16 cellular contexts compared by ENCODE assay signal in the genomic region with DNA sequence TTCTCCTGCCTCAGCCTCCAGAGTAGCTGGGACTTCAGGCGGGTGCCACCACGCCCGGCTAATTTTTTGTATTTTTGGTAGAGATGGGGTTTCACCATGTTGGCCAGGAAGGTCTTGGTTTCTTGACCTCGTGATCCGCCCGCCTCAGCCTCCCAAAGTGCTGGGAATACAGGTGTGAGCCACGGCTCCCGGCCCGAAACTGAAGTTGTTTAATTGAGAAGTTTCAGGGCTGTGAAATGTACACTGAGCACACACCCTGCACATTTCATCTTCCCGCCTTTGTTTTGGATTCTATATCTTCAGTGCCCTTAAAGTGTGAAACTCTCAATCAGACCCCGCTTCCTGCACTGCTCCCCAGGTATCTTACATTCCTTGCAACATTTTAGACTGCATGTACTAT.
DNase-seq lines count a peak whose midpoint lies in the region; ATAC-seq and TF ChIP-seq lines count a peak whose summit lies in the region.
"Had no signal": no experiment of that assay in that cellular context is flagged by ENCODE, and none has a peak within 500 bp of the region (broad histone marks: within the 10 kb centered on the region; RNA-seq: fewer than 3 reads in every experiment).

No MANE protein-coding gene starts in this region.

- intact Hi-C loops in breast epithelium (cut with DNase I; ENCODE audit: low total_unique reads), result no loop called here

- no peak overlapping the region for H2AFZ ChIP-seq in KMS-11 (ENCODE audit: low read depth)
- no peak overlapping the region for H2AFZ ChIP-seq in smooth muscle cell (ENCODE audit: low read depth)

- DNase-seq in RPMI8226 (peak; percentile 60), chondrocyte (ENCODE audit: low spot score) (no peak), smooth muscle cell (lab: John Stamatoyannopoulos, UW; ENCODE audit: unreplicated experiment) (no peak), breast epithelium (ENCODE audit: low spot score in 2 of 2) (no peak), mesenteric fat pad (ENCODE audit: low spot score) (no peak)
- DNase-seq: CD8-positive, alpha-beta T cell; COR-L47; DMS153; DMS79 treated with DMSO at 0.1 percent for 48 hours; EL; HCEC 1CT; IMR-90 had no signal

- peaks cover 5% of the 10 kb centered on the region for H3K36me3 Mint-ChIP-seq in chondrocyte (ENCODE audit: low read depth)
- H3K36me3 Mint-ChIP-seq: CD8-positive, alpha-beta T cell had no signal

- H3K27me3 ChIP-seq in KMS-11 (ENCODE audit: insufficient read depth, low read depth) (no peaks in the 10 kb centered on the region), smooth muscle cell (ENCODE audit: low read depth) (no peaks in the 10 kb centered on the region), breast epithelium (no peaks in the 10 kb centered on the region)

- 98% methylated on average over 11 of the region's 11 CpGs for WGBS in smooth muscle cell (ENCODE audit: low lambda C conversion rate)

- H3K4me1 ChIP-seq in KMS-11 (ENCODE audit: low read depth, poor library complexity, severe bottlenecking) (peaks cover 92% of the 10 kb centered on the region), smooth muscle cell (ENCODE audit: low read depth) (peaks cover under 1% of the 10 kb centered on the region), breast epithelium (no peaks in the 10 kb centered on the region)

- H3K27me3 Mint-ChIP-seq in chondrocyte (ENCODE audit: low read depth), result no peaks in the 10 kb centered on the region

- H3K9me3 Mint-ChIP-seq in chondrocyte (ENCODE audit: low read depth), result no peaks in the 10 kb centered on the region
- H3K9me3 Mint-ChIP-seq: CD14-positive monocyte; CD8-positive, alpha-beta T cell had no signal

- no peak for ATAC-seq in GM19328 (IDR thresholded peaks at IDR 0.05; ENCODE audit: unreplicated experiment)
- ATAC-seq: A549; CD8-positive, alpha-beta T cell had no signal

- H3K9ac ChIP-seq in KMS-11, result peak overlapping the region; percentile 5; the same call in 1 of the 2 replicates
- H3K9ac ChIP-seq in smooth muscle cell (ENCODE audit: low read depth), result no peak overlapping the region

- H3K27ac Mint-ChIP-seq in chondrocyte (ENCODE audit: unreplicated experiment), result peak overlapping the region; percentile 8
- H3K27ac Mint-ChIP-seq: CD8-positive, alpha-beta T cell had no signal

- H3K36me3 ChIP-seq in KMS-11 (ENCODE audit: insufficient read depth) (no peaks in the 10 kb centered on the region), smooth muscle cell (ENCODE audit: low read depth) (no peaks in the 10 kb centered on the region), breast epithelium (no peaks in the 10 kb centered on the region)

- H3K27ac ChIP-seq in KMS-11 (peak overlapping the region; percentile 56), smooth muscle cell (ENCODE audit: low read depth) (peak overlapping the region; percentile 73), breast epithelium (no peak overlapping the region)

- H3K4me2 ChIP-seq in KMS-11, result peak overlapping the region; percentile 70
- no peak overlapping the region for H3K4me2 ChIP-seq in smooth muscle cell

- peaks cover 47% of the 10 kb centered on the region for H3K4me1 Mint-ChIP-seq in chondrocyte (ENCODE audit: low read depth)

- H3K79me2 ChIP-seq in KMS-11 (ENCODE audit: insufficient read depth, low read depth) (peaks cover 70% of the 10 kb centered on the region), smooth muscle cell (ENCODE audit: low read depth) (peaks cover 95% of the 10 kb centered on the region)

- TF ChIP-seq POLR2A in breast epithelium (IDR thresholded peaks at IDR 0.05), result no peak

- no peak overlapping the region for H3K4me3 Mint-ChIP-seq in chondrocyte (ENCODE audit: unreplicated experiment)
- H3K4me3 Mint-ChIP-seq: CD14-positive monocyte; CD8-positive, alpha-beta T cell had no signal

- TF ChIP-seq CTCF in KMS-11 (conservative IDR thresholded peaks at IDR 0.05; ENCODE audit: low read depth, low read length) (no peak), chondrocyte (IDR thresholded peaks at IDR 0.05) (no peak), smooth muscle cell (IDR thresholded peaks at IDR 0.05; ENCODE audit: borderline replicate concordance, insufficient read depth, poor library complexity, severe bottlenecking) (no peak), breast epithelium (IDR thresholded peaks at IDR 0.05) (no peak)

- H4K20me1 ChIP-seq in KMS-11 (ENCODE audit: insufficient read depth) (0 out of 2 replicates have a peak, but pooled peaks cover 6% of the 10 kb centered on the region), smooth muscle cell (ENCODE audit: low read depth) (peaks cover 92% of the 10 kb centered on the region)

- no peaks in the 10 kb centered on the region for H3K9me3 ChIP-seq in smooth muscle cell (replicated peaks; ENCODE audit: low read depth)
- H3K9me3 ChIP-seq in breast epithelium, result no peaks in the 10 kb centered on the region
- H3K9me3 ChIP-seq: A549 had no signal

- peaks cover 42% of the 10 kb centered on the region for H3F3A ChIP-seq in smooth muscle cell (ENCODE audit: low read depth)

- H3K4me3 ChIP-seq in KMS-11 (IDR thresholded peaks at IDR 0.05; ENCODE audit: insufficient read depth, low read depth, low read length) (no peak overlapping the region), smooth muscle cell (no peak overlapping the region), breast epithelium (no peak overlapping the region)
- H3K4me3 ChIP-seq: A549 had no signal

Comparison
In these comparisons a context has a peak if more than half of its experiments do, and no peak if none do; other contexts are left out.
1. H3K27ac ChIP-seq: peak in KMS-11 (single experiment) and smooth muscle cell (single experiment); none in breast epithelium (0 of 2).